18 cellular contexts compared by ENCODE assay signal in the genomic region with DNA sequence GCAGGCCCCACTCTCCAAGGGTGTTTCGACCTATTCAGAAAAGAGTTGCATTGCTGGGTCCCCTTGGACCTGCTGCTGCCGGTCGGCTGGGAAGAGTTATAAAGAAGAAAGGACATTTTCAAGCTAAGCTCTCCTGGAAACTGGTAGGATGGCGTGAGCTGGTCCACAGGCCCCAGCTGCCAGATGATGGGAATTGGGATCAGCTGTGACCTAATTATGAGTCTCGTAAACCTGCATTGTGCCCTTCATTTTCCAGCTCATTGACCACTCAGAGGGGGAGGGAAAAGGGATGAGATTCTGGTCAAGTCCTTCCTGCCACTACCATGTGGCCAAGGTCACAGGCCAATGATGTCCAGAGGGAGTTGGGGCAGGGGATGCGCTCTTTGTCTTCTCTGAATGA.
"Had no signal": no experiment of that assay in that cellular context is flagged by ENCODE, and none has a peak within 500 bp of the region (broad histone marks: within the 10 kb centered on the region; RNA-seq: fewer than 3 reads in every experiment).

No MANE protein-coding gene starts in this region.

- H3K9me3 ChIP-seq: MG63 had no signal

- H3K36me3 ChIP-seq: MG63 had no signal

- ATAC-seq: activated CD4-positive, CD25-positive, alpha-beta regulatory T cell treated with anti-CD3 and anti-CD28 coated beads, Interleukin-2, amount 50 U/mL, for 24 hours; activated CD8-positive, alpha-beta T cell treated with anti-CD3 and anti-CD28 coated beads for 36 hours; activated T-cell treated with anti-CD3 and anti-CD28 coated beads, Interleukin-2, amount 50 U/mL, for 72 hours; PC-3 had no signal

- H3K4me3 ChIP-seq: MG63 had no signal

- DNase-seq: activated CD4-positive, alpha-beta T cell treated with anti-CD3 and anti-CD28 coated beads for 4 hours; activated CD8-positive, alpha-beta memory T cell treated with anti-CD3 and anti-CD28 coated beads, Interleukin-2, amount 50 U/mL, for 4 hours; activated CD8-positive, alpha-beta T cell treated with anti-CD3 and anti-CD28 coated beads for 36 hours; activated gamma-delta T cell treated with Interleukin-2 at 50 U/mL for 16 hours; activated naive CD4-positive, alpha-beta T cell treated with anti-CD3 and anti-CD28 coated beads, Interleukin-2, amount 10 ng/mL, durations not matched to agents 7 days and 5 days; activated naive CD8-positive, alpha-beta T cell treated with anti-CD3 and anti-CD28 coated beads for 36 hours; activated T-cell treated with anti-CD3 and anti-CD28 coated beads, Interleukin-2, amount 50 U/mL, for 72 hours; MG63; MV-4-11; NCI-H1092 treated with DMSO at 0.1 percent for 48 hours; NCI-H1436 treated with DMSO at 0.1 percent for 48 hours; NCI-H2029 treated with DMSO at 0.1 percent for 48 hours; NCI-H226; NCI-H510A; NCI-H526 treated with DMSO at 0.1 percent for 48 hours; PC-3; SHP77 treated with DMSO at 0.1 percent for 48 hours had no signal

- H3K27me3 ChIP-seq: MG63 had no signal
